9 cellular contexts compared by ENCODE assay signal in the genomic region with DNA sequence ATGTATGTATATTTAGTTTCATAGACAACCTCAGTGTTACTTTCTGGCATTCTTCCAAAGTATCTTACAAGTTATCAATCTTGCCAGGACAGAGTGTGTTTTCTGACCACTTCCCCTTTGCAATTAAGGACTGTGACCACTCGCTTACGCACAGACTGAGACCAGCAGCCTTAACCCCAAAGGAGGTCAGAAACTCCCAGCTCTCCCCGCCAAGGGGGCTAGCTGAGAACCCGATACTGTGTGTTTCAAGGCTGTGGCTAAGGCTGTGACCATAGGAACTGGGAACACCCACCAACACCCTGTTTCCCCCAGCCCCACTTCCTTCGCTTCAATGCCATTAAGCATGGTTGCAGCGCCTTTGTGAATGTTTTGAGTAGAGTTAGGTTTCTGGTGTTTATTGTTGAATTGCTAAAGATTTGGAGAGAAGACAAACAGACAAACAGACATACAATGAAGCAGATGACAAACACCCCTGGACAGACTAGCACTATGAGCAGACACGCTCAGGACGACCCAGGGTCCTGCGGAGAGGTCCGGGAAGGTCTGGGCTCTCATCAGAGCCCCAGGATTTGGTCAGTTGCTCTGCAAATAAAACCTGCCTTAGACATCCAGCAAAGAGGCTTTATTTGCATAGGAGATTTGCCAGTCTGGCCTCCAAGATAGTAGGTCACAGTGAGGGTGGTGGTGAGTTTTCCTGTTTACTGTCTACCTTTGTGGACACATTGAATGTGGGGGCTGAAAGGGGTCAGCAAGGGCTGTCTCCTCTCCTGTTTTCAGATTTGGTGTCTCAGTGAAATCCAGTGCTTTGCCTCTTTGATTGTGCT. TPM values are rescaled to one million over a fixed set of nuclear protein-coding genes. Genes with fewer than 3 reads are reported as not detected.
DNase-seq lines count a peak whose midpoint lies in the region; ATAC-seq, FAIRE-seq and TF ChIP-seq lines count a peak whose summit lies in the region.
"Had no signal": no experiment of that assay in that cellular context is flagged by ENCODE, and none has a peak within 500 bp of the region (broad histone marks: within the 10 kb centered on the region; RNA-seq: fewer than 3 reads in every experiment).

No MANE protein-coding gene starts in this region.

- no peaks in the 10 kb centered on the region for H3K9me3 ChIP-seq in T-helper 17 cell (ENCODE audit: control insufficient read depth, low read length, poor library complexity, severe bottlenecking)
- H3K9me3 ChIP-seq in testis: no peaks in the 10 kb centered on the region

- no peak overlapping the region for H3K4me3 ChIP-seq in foreskin fibroblast (ENCODE audit: low read depth in 1 of 2, low read length in 2 of 2)
- H3K4me3 ChIP-seq in testis: no peak overlapping the region

- no peak overlapping the region for H3K27ac ChIP-seq in testis
- H3K27ac ChIP-seq: KMS-11 had no signal

- no peaks in the 10 kb centered on the region for H3K4me1 Mint-ChIP-seq in T-helper 17 cell
- peaks cover 8 to 15% (median 13%) of the 10 kb centered on the region in 3 donors for H3K4me1 Mint-ChIP-seq in naive B cell

- no peak overlapping the region for H3K27ac Mint-ChIP-seq in T-helper 17 cell
- peak overlapping the region in 3 of 6 donors; percentile 50 to 92 (median 82) for H3K27ac Mint-ChIP-seq in naive B cell

- no peaks in the 10 kb centered on the region for H3K36me3 Mint-ChIP-seq in T-helper 17 cell (ENCODE audit: low read depth)
- H3K36me3 Mint-ChIP-seq in naive B cell: no peaks in the 10 kb centered on the region

- no peak for TF ChIP-seq CTCF in foreskin fibroblast (IDR thresholded peaks at IDR 0.05; ENCODE audit: low read depth, low read length)
- TF ChIP-seq CTCF in testis (IDR thresholded peaks at IDR 0.05): no peak

- peak; percentile 99 for FAIRE-seq in GM19239 (lab: Jason Lieb, UNC)

- no peaks in the 10 kb centered on the region for H3K9me3 Mint-ChIP-seq in naive B cell

- no peaks in the 10 kb centered on the region for H3K4me1 ChIP-seq in testis

- intact Hi-C loops in testis (cut with DNase I; ENCODE audit: low total_unique reads): no loop called here

- ATAC-seq in HG03045 (IDR thresholded peaks at IDR 0.05; ENCODE audit: unreplicated experiment) (peak; percentile 92), T-helper 17 cell (peak; percentile 33), naive B cell (ENCODE audit: low read depth in 2 of 2) (peak; percentile 85 to 96)

- no peaks in the 10 kb centered on the region for H3K36me3 ChIP-seq in testis (ENCODE audit: low read depth, missing control alignments)

- no peak for TF ChIP-seq POLR2A in testis (IDR thresholded peaks at IDR 0.05)

- 46 to 60% methylated on average over 10 of the region's 10 CpGs for WGBS in testis, 2 donors

- no peaks in the 10 kb centered on the region for H3K27me3 ChIP-seq in testis

- no peak overlapping the region for H3K4me3 Mint-ChIP-seq in T-helper 17 cell
- peak overlapping the region in 2 of 8 donors; percentile 23 to 44 for H3K4me3 Mint-ChIP-seq in naive B cell

- DNase-seq in GM19239 (ENCODE audit: insufficient read length, low spot score) (peak; percentile 65), T-helper 17 cell (no peak), naive B cell (peak; percentile 40), foreskin fibroblast (no peak), NCI-H146 (lab: John Stamatoyannopoulos, UW) (no peak), testis (no peak)
- DNase-seq in activated CD4-positive, alpha-beta T cell treated with anti-CD3 and anti-CD28 coated beads for 4 hours: no peak

- peaks cover 14% of the 10 kb centered on the region for H3K27me3 Mint-ChIP-seq in T-helper 17 cell
- peaks cover 0 to 21% (median 18%) of the 10 kb centered on the region in 3 donors for H3K27me3 Mint-ChIP-seq in naive B cell

RNA-seq across cellular contexts. Expression of a gene that starts 25.0 kb away (rescaled TPM):
- not detected for total RNA-seq in T-helper 17 cell
- not detected for polyA plus RNA-seq in naive B cell (ENCODE audit: low read depth in 6 of 6)
- total RNA-seq in testis: 1 to 10 TPM in 1 of 2 donors, under 1 TPM in 1; 0.93 to 2.0 TPM
- 1.8 TPM for polyA plus RNA-seq in testis (ENCODE audit: insufficient read depth, low read depth, low replicate concordance)

Comparison
In these comparisons a context has a peak if more than half of its experiments do, and no peak if none do; other contexts are left out.
1. DNase-seq: peak in GM19239 (single experiment) and naive B cell (single experiment); none in T-helper 17 cell (0 of 3), foreskin fibroblast (0 of 2), activated CD4-positive, alpha-beta T cell treated with anti-CD3 and anti-CD28 coated beads for 4 hours (0 of 2), NCI-H146 (single experiment) and testis (single experiment).
2. ATAC-seq: peak in every context shown above with its lines; median percentile 92 in HG03045; 90 in naive B cell; 33 in T-helper 17 cell.